11 cellular contexts compared by ENCODE assay signal in genomic region chr5:1103093-1103492, GRCh38. TPM values are rescaled to one million over a fixed set of nuclear protein-coding genes. Genes with fewer than 3 reads are reported as not detected.
DNase-seq lines count a peak whose midpoint lies in the region; ATAC-seq and TF ChIP-seq lines count a peak whose summit lies in the region.
"Had no signal": no experiment of that assay in that cellular context is flagged by ENCODE, and none has a peak within 500 bp of the region (broad histone marks: within the 10 kb centered on the region; RNA-seq: fewer than 3 reads in every experiment).

No MANE protein-coding gene starts in this region.

- no peaks in the 10 kb centered on the region for H3K9me3 ChIP-seq in BLaER1
- no peaks in the 10 kb centered on the region for H3K9me3 ChIP-seq in duodenal mucosa (ENCODE audit: control insufficient read depth in 1 of 2, low read length in 2 of 2)
- H3K9me3 ChIP-seq: tibial artery had no signal

- ATAC-seq in naive B cell (ENCODE audit: low read depth in 2 of 2) = no peak
- ATAC-seq in GM18907 (IDR thresholded peaks at IDR 0.05; ENCODE audit: unreplicated experiment) = no peak
- ATAC-seq in omental fat pad (ENCODE audit: low FRiP score) = no peak

- peaks cover 95% of the 10 kb centered on the region for H3K4me1 ChIP-seq in BLaER1
- H3K4me1 ChIP-seq in duodenal mucosa (ENCODE audit: control insufficient read depth in 1 of 2, insufficient read depth in 2 of 2, low read length in 2 of 2) = peaks cover 86 to 93% of the 10 kb centered on the region in 2 donors

- DNase-seq in LNCaP clone FGC (ENCODE audit: low read depth) = no peak
- DNase-seq in naive B cell = no peak
- no peak for DNase-seq in activated effector memory CD4-positive, alpha-beta T cell treated with Interleukin-2 at 50 U/mL for 16 hours
- no peak for DNase-seq in NCI-H187 (lab: John Stamatoyannopoulos, UW)
- no peak for DNase-seq in omental fat pad (ENCODE audit: low spot score)
- DNase-seq: NCI-H524 had no signal

- H3K27me3 Mint-ChIP-seq in naive B cell = no peaks in the 10 kb centered on the region

- peaks cover 30 to 62% (median 37%) of the 10 kb centered on the region in 3 donors for H3K4me1 Mint-ChIP-seq in naive B cell

- peak overlapping the region; percentile 27 to 99 (median 96) for H3K27ac Mint-ChIP-seq in naive B cell

- peak overlapping the region in 6 of 8 donors; percentile 47 to 92 (median 80) for H3K4me3 Mint-ChIP-seq in naive B cell
- H3K4me3 Mint-ChIP-seq: neural crest cell had no signal

- TF ChIP-seq CTCF in LNCaP clone FGC (IDR thresholded peaks at IDR 0.05; ENCODE audit: control insufficient read depth, extremely low read depth, insufficient read depth) = no peak
- TF ChIP-seq CTCF in omental fat pad (IDR thresholded peaks at IDR 0.05) = no peak

- H3K9ac ChIP-seq in BLaER1 = no peak overlapping the region
- peak overlapping the region; percentile 20 to 25 for H3K9ac ChIP-seq in duodenal mucosa (ENCODE audit: low read depth in 1 of 2, low read length in 2 of 2)

- H3K27ac ChIP-seq in BLaER1 = no peak overlapping the region
- H3K27ac ChIP-seq in duodenal mucosa (ENCODE audit: low read depth, low read length) = peak overlapping the region; percentile 56
- H3K27ac ChIP-seq: tibial artery had no signal

- H3K4me2 ChIP-seq in BLaER1 = peak overlapping the region; percentile 94

- no peaks in the 10 kb centered on the region; the same call in 1 of the 2 replicates for H3K36me3 ChIP-seq in BLaER1
- no peaks in the 10 kb centered on the region for H3K36me3 ChIP-seq in duodenal mucosa (ENCODE audit: control insufficient read depth in 1 of 2, insufficient read depth in 2 of 2, low read length in 2 of 2)

- no peaks in the 10 kb centered on the region for H3K36me3 Mint-ChIP-seq in naive B cell

- H3K4me3 ChIP-seq in BLaER1 (no peak overlapping the region), LNCaP clone FGC (ENCODE audit: low read depth, low read length) (peak overlapping the region; percentile 43), duodenal mucosa (ENCODE audit: low read depth in 1 of 2, low read length in 2 of 2) (peak overlapping the region; percentile 34 to 54)

- H4K20me1 ChIP-seq in BLaER1 = peaks cover 95% of the 10 kb centered on the region

- no peaks in the 10 kb centered on the region for H3K9me3 Mint-ChIP-seq in naive B cell
- H3K9me3 Mint-ChIP-seq: neural crest cell had no signal

- peaks cover 87% of the 10 kb centered on the region for H3K27me3 ChIP-seq in BLaER1
- no peaks in the 10 kb centered on the region for H3K27me3 ChIP-seq in duodenal mucosa (ENCODE audit: control insufficient read depth in 1 of 2, insufficient read depth in 2 of 2, low read length in 2 of 2)
- H3K27me3 ChIP-seq: tibial artery had no signal

RNA-seq across cellular contexts. Expression of gene SLC12A7, which starts 8.8 kb away (rescaled TPM):
- 10 to 100 TPM in 1 of 6 donors, 1 to 10 TPM in 5; 1.9 to 15.6 (median 5.8) TPM for polyA plus RNA-seq in naive B cell (ENCODE audit: low read depth in 6 of 6)
- 10 to 100 TPM; 17.2 to 39.0 (median 27.5) TPM for total RNA-seq in omental fat pad
